Comparison of ENCODE assay signal across 32 cellular contexts in the genomic region with DNA sequence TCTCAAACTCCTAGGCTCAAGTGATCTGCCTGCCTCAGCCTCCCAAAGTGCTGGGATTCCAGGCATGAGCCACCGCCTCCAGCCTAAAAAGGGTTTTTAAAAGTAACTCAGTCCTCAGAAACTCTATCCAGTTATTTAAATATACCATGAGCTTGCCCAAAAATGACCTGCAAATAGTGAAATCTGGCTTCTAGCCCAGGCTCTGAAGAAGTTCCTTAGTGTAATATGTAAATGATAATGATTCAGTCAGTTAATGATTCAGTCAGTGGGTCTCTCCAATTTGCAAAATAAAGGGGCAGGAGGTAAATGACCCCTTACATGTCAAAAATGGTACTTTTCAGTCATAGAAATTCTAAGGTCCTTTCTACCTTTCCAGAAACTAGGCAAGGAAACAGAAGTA. TPM values are rescaled to one million over a fixed set of nuclear protein-coding genes. Genes with fewer than 3 reads are reported as not detected.
DNase-seq lines count a peak whose midpoint lies in the region; ATAC-seq and TF ChIP-seq lines count a peak whose summit lies in the region.
"Had no signal": no experiment of that assay in that cellular context is flagged by ENCODE, and none has a peak within 500 bp of the region (broad histone marks: within the 10 kb centered on the region; RNA-seq: fewer than 3 reads in every experiment).

No MANE protein-coding gene starts in this region.

- no peak overlapping the region for H3K27ac Mint-ChIP-seq in natural killer cell treated with Interleukin-12 subunit alpha and Interleukin-12 subunit beta and Interleukin-15 and Interleukin-18, amount 100 ng/mL, for 72 hours
- peak overlapping the region in 1 of 2 donors; percentile 94 for H3K27ac Mint-ChIP-seq in natural killer cell
- peak overlapping the region; percentile 64 for H3K27ac Mint-ChIP-seq in central memory CD8-positive, alpha-beta T cell (ENCODE audit: low read depth)

- H3K79me2 ChIP-seq in MM.1S (ENCODE audit: low read length), result no peaks in the 10 kb centered on the region

- H3K36me3 Mint-ChIP-seq in natural killer cell treated with Interleukin-12 subunit alpha and Interleukin-12 subunit beta and Interleukin-15 and Interleukin-18, amount 100 ng/mL, for 72 hours, result peaks cover 6% of the 10 kb centered on the region
- no peaks in the 10 kb centered on the region for H3K36me3 Mint-ChIP-seq in natural killer cell
- peaks cover 10% of the 10 kb centered on the region for H3K36me3 Mint-ChIP-seq in central memory CD8-positive, alpha-beta T cell (ENCODE audit: insufficient read depth)
- H3K36me3 Mint-ChIP-seq: activated naive CD8-positive, alpha-beta T cell treated with anti-CD3 and anti-CD28 coated beads, Interleukin-2, amount 10 ng/mL, durations not matched to agents 7 days and 5 days had no signal

- peak overlapping the region; percentile 77; the same call in 1 of the 2 replicates for H3K4me2 ChIP-seq in MM.1S (ENCODE audit: low read depth, low read length)
- H3K4me2 ChIP-seq: SK-N-SH had no signal

- H2AFZ ChIP-seq in MM.1S (ENCODE audit: low read length), result 0 out of 2 replicates have a peak overlapping the region, but pooled peaks have one; percentile 2

- peak overlapping the region; percentile 98 for H3K27ac ChIP-seq in MM.1S (ENCODE audit: low read length)
- H3K27ac ChIP-seq: ascending aorta, cardiac muscle cell, colonic mucosa, epithelial cell of prostate, left ventricle myocardium inferior, tibial artery had no signal

- no peak for ATAC-seq in natural killer cell treated with Interleukin-12 subunit alpha and Interleukin-12 subunit beta and Interleukin-15 and Interleukin-18, amount 100 ng/mL, for 72 hours
- ATAC-seq in natural killer cell (no peak), mucosa of descending colon (no peak)
- no peak for ATAC-seq in central memory CD8-positive, alpha-beta T cell (replicated peaks; ENCODE audit: extremely low read depth, poor library complexity, severe bottlenecking)
- ATAC-seq: activated CD4-positive, CD25-positive, alpha-beta regulatory T cell treated with anti-CD3 and anti-CD28 coated beads, Interleukin-2, amount 50 U/mL, for 24 hours; PC-3; sciatic nerve had no signal

- TF ChIP-seq CTCF in natural killer cell (IDR thresholded peaks at IDR 0.05) (no peak), MM.1S (IDR thresholded peaks at IDR 0.05; ENCODE audit: low read length) (no peak), mucosa of descending colon (IDR thresholded peaks at IDR 0.05) (no peak)

- peaks cover 31% of the 10 kb centered on the region for H3F3A ChIP-seq in MM.1S (ENCODE audit: insufficient read depth, low read length)

- peak overlapping the region; percentile 89 for H3K9ac ChIP-seq in MM.1S (ENCODE audit: low read length)
- H3K9ac ChIP-seq: SK-N-SH had no signal

- H3K9me3 ChIP-seq in MM.1S (replicated peaks; ENCODE audit: insufficient read depth, low read length) (no peaks in the 10 kb centered on the region), mucosa of descending colon (no peaks in the 10 kb centered on the region)
- H3K9me3 ChIP-seq: ascending aorta, colonic mucosa, HAP-1, left ventricle myocardium inferior, SK-N-SH, tibial artery had no signal

- H4K20me1 ChIP-seq in MM.1S (ENCODE audit: insufficient read depth, low read length), result no peaks in the 10 kb centered on the region

- H3K9me3 Mint-ChIP-seq in natural killer cell treated with Interleukin-12 subunit alpha and Interleukin-12 subunit beta and Interleukin-15 and Interleukin-18, amount 100 ng/mL, for 72 hours, result peaks cover 2% of the 10 kb centered on the region
- no peaks in the 10 kb centered on the region for H3K9me3 Mint-ChIP-seq in natural killer cell
- peaks cover 5% of the 10 kb centered on the region for H3K9me3 Mint-ChIP-seq in central memory CD8-positive, alpha-beta T cell
- H3K9me3 Mint-ChIP-seq: activated naive CD8-positive, alpha-beta T cell treated with anti-CD3 and anti-CD28 coated beads, Interleukin-2, amount 10 ng/mL, durations not matched to agents 7 days and 5 days had no signal

- no peak for DNase-seq in natural killer cell treated with Interleukin-12 subunit alpha and Interleukin-12 subunit beta and Interleukin-15 and Interleukin-18, amount 100 ng/mL, for 72 hours (ENCODE audit: low spot score)
- DNase-seq in natural killer cell (no peak), MM.1S (no peak), HUDEP-2 (lab: John Stamatoyannopoulos, UW; ENCODE audit: unreplicated experiment in 76 of 76) (no peak), occipital lobe (lab: John Stamatoyannopoulos, UW) (no peak), OCI-M1 (lab: John Stamatoyannopoulos, UW) (no peak), mucosa of descending colon (no peak)
- DNase-seq in central memory CD8-positive, alpha-beta T cell (ENCODE audit: low spot score in 2 of 2), result no peak
- DNase-seq: activated naive CD8-positive, alpha-beta T cell treated with anti-CD3 and anti-CD28 coated beads, Interleukin-2, amount 10 ng/mL, durations not matched to agents 7 days and 5 days; AML-193; colonic mucosa; DMS153; effector CD4-positive, alpha-beta T cell; left ventricle myocardium inferior; mesendoderm; NCI-H1048; NCI-H1694 treated with DMSO at 0.1 percent for 48 hours; NCI-H446 treated with DMSO at 0.1 percent for 48 hours; NCI-H774; PC-3; SK-N-SH; stimulated activated CD4-positive, alpha-beta T cell treated with anti-CD3 and anti-CD28 coated beads, Interleukin-12 subunit alpha, Interleukin-12 subunit beta, amount 100 ng/mL, for 4 hours; stimulated activated CD4-positive, alpha-beta T cell treated with anti-CD3 and anti-CD28 coated beads, Interleukin-2, amount 100 ng/mL, for 48 hours; tibial artery had no signal

- H3K27me3 Mint-ChIP-seq in natural killer cell treated with Interleukin-12 subunit alpha and Interleukin-12 subunit beta and Interleukin-15 and Interleukin-18, amount 100 ng/mL, for 72 hours, result peaks cover 25% of the 10 kb centered on the region in 2 donors
- H3K27me3 Mint-ChIP-seq in natural killer cell (ENCODE audit: low read depth in 2 of 2), result peaks cover 25 to 28% of the 10 kb centered on the region in 2 donors
- peaks cover 9% of the 10 kb centered on the region for H3K27me3 Mint-ChIP-seq in central memory CD8-positive, alpha-beta T cell

- intact Hi-C loops in natural killer cell (cut with micrococcal nuclease), result no loop called here
- intact Hi-C loops in mucosa of descending colon (cut with DNase I, micrococcal nuclease), result no loop called here

- H3K4me3 Mint-ChIP-seq in natural killer cell treated with Interleukin-12 subunit alpha and Interleukin-12 subunit beta and Interleukin-15 and Interleukin-18, amount 100 ng/mL, for 72 hours, result peak overlapping the region; percentile 80
- H3K4me3 Mint-ChIP-seq in natural killer cell, result no peak overlapping the region
- H3K4me3 Mint-ChIP-seq in central memory CD8-positive, alpha-beta T cell, result no peak overlapping the region

- H3K4me1 Mint-ChIP-seq in natural killer cell treated with Interleukin-12 subunit alpha and Interleukin-12 subunit beta and Interleukin-15 and Interleukin-18, amount 100 ng/mL, for 72 hours (ENCODE audit: low read depth in 2 of 2), result peaks cover 40 to 53% of the 10 kb centered on the region in 2 donors
- peaks cover 21 to 24% of the 10 kb centered on the region in 2 donors for H3K4me1 Mint-ChIP-seq in natural killer cell
- H3K4me1 Mint-ChIP-seq in central memory CD8-positive, alpha-beta T cell, result peaks cover 46% of the 10 kb centered on the region

- no peaks in the 10 kb centered on the region for H3K36me3 ChIP-seq in MM.1S (replicated peaks; ENCODE audit: insufficient read depth, low read length)
- no peaks in the 10 kb centered on the region for H3K36me3 ChIP-seq in mucosa of descending colon (ENCODE audit: low read depth)
- H3K36me3 ChIP-seq: ascending aorta, cardiac muscle cell, colonic mucosa, HAP-1, tibial artery had no signal

- H3K4me3 ChIP-seq in MM.1S (ENCODE audit: low read length), result no peak overlapping the region
- no peak overlapping the region for H3K4me3 ChIP-seq in mucosa of descending colon
- H3K4me3 ChIP-seq: ascending aorta, cardiac muscle cell, colonic mucosa, HAP-1, left ventricle myocardium inferior, tibial artery had no signal

- H3K9me2 ChIP-seq in MM.1S (replicated peaks; ENCODE audit: insufficient read depth, low read length), result no peaks in the 10 kb centered on the region
- H3K9me2 ChIP-seq: SK-N-SH had no signal

- peaks cover 57% of the 10 kb centered on the region for H3K4me1 ChIP-seq in MM.1S (ENCODE audit: low read length)
- H3K4me1 ChIP-seq in mucosa of descending colon (ENCODE audit: low read depth), result no peaks in the 10 kb centered on the region
- H3K4me1 ChIP-seq: ascending aorta, colonic mucosa, tibial artery had no signal

- no peaks in the 10 kb centered on the region for H3K27me3 ChIP-seq in MM.1S (replicated peaks; ENCODE audit: insufficient read depth, low read length)
- H3K27me3 ChIP-seq: ascending aorta, cardiac muscle cell, colonic mucosa had no signal

RNA-seq across cellular contexts. Expression of gene LRRC2, which starts 28.8 kb away (rescaled TPM):
- not detected for total RNA-seq in natural killer cell treated with Interleukin-12 subunit alpha and Interleukin-12 subunit beta and Interleukin-15 and Interleukin-18, amount 100 ng/mL, for 72 hours
- total RNA-seq in natural killer cell, result under 1 TPM in 1 of 3 donors, not detected in 2; 0.18 TPM
- 7.8 TPM for total RNA-seq in occipital lobe
- 1 to 10 TPM; 1.8 to 2.8 (median 2.5) TPM for total RNA-seq in mucosa of descending colon
- total RNA-seq: ascending aorta had no signal

RNA-seq across cellular contexts. Expression of gene RTP3, which starts 39.5 kb away (rescaled TPM):
- total RNA-seq in natural killer cell treated with Interleukin-12 subunit alpha and Interleukin-12 subunit beta and Interleukin-15 and Interleukin-18, amount 100 ng/mL, for 72 hours, result not detected
- total RNA-seq in natural killer cell (not detected), occipital lobe (not detected), mucosa of descending colon (not detected)
- total RNA-seq: A673; activated naive CD8-positive, alpha-beta T cell treated with anti-CD3 and anti-CD28 coated beads, Interleukin-2, amount 10 ng/mL, durations not matched to agents 7 days and 5 days; ascending aorta; cardiac muscle cell; colonic mucosa; left ventricle myocardium inferior; PC-3; posterior vena cava; sciatic nerve had no signal
